In the genomic region with DNA sequence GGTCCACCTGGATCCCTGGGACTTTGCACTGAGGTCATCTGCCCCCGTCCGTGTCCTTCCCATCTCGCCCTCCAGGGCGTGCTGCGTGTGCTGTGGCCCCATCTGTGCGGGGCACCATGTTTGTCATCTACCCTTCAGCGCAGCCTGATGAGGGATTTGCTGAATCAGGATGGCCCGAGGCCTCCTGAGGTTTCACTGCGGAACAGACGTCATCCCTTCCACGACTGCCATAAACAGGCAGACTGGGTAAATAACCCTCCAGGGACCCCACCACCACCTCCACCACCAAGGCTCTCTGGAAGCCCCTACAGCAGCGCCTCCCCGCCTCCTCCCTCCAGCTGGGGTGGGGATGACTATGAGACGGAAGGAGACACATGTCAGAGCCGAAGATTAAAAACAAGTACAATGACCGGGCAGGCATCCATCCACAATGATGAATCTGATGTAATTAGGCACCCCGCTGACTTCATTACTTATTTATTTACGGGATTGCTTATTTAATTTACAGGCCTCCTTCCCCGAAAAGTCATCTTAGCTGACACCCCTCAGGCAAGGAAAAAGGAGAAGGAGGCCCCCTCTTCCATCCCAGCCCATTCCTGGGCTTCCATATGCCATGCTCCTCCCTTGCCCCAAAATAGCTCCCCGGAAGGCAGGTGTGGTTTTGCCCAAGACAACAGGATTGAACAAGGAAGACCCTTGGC, we compare ENCODE assay signal across 1 cellular context.
TF ChIP-seq lines count a peak whose summit lies in the region.

No MANE protein-coding gene starts in this region.

TF ChIP-seq in H1, 55 proteins besides CTCF, POLR2A, EP300 and RAD21:
- TF ChIP-seq TAF7 (optimal IDR thresholded peaks at IDR 0.05; ENCODE audit: borderline replicate concordance, low read depth, low read length) (no peak), MAFK (IDR thresholded peaks at IDR 0.05; ENCODE audit: low read depth, low read length) (peak; percentile 31; the same call in 1 of the 2 replicates)
